ENCODE assay signal across 8 cellular contexts in the genomic region with DNA sequence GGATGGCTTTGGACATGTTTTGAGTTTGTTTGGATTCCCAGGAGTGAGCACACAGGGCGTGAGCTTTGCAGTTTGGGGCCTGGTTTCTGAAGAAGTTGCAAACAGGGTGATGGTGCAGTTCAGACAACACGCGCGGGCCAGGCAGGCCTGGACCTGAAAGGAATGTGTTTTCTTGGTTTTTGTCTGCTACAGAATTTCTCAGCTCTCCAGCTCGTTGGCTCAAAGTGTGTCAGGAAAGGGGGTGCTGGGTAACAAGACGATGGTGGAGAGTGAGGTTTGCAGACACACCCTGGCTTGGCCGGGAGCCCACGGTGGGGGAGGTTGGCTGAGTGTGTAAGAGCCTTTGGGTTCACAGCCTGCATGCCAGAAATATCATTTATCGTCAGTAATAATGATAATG.
A peak's percentile ranks its signal among the peaks of the same experiment; 100 is the strongest.
DNase-seq lines count a peak whose midpoint lies in the region; ATAC-seq, FAIRE-seq and TF ChIP-seq lines count a peak whose summit lies in the region.

No MANE protein-coding gene starts in this region.

- H3K4me3 ChIP-seq in foreskin fibroblast (ENCODE audit: low read depth in 1 of 2, low read length in 2 of 2): no peak overlapping the region

- no peaks in the 10 kb centered on the region for H3K9me3 Mint-ChIP-seq in activated T-cell treated with anti-CD3 and anti-CD28 coated beads, Interleukin-2, amount 50 U/mL, for 24 hours
- no peaks in the 10 kb centered on the region for H3K9me3 Mint-ChIP-seq in activated T-cell treated with anti-CD3 and anti-CD28 coated beads, Interleukin-2, amount 50 U/mL, for 4 hours
- no peaks in the 10 kb centered on the region for H3K9me3 Mint-ChIP-seq in central memory CD8-positive, alpha-beta T cell

- FAIRE-seq in urothelium cell line (lab: Jason Lieb, UNC): no peak

- H3K36me3 Mint-ChIP-seq in activated T-cell treated with anti-CD3 and anti-CD28 coated beads, Interleukin-2, amount 50 U/mL, for 24 hours (ENCODE audit: low read depth): peaks cover 10% of the 10 kb centered on the region
- peaks cover 6% of the 10 kb centered on the region for H3K36me3 Mint-ChIP-seq in activated T-cell treated with anti-CD3 and anti-CD28 coated beads, Interleukin-2, amount 50 U/mL, for 4 hours (ENCODE audit: insufficient read depth)
- peaks cover 31% of the 10 kb centered on the region for H3K36me3 Mint-ChIP-seq in central memory CD8-positive, alpha-beta T cell (ENCODE audit: insufficient read depth)

- H3K27ac Mint-ChIP-seq in activated T-cell treated with anti-CD3 and anti-CD28 coated beads, Interleukin-2, amount 50 U/mL, for 24 hours: peak overlapping the region; percentile 76
- H3K27ac Mint-ChIP-seq in central memory CD8-positive, alpha-beta T cell (ENCODE audit: low read depth): peak overlapping the region; percentile 96

- H3K27me3 Mint-ChIP-seq in activated T-cell treated with anti-CD3 and anti-CD28 coated beads, Interleukin-2, amount 50 U/mL, for 24 hours: no peaks in the 10 kb centered on the region
- H3K27me3 Mint-ChIP-seq in activated T-cell treated with anti-CD3 and anti-CD28 coated beads, Interleukin-2, amount 50 U/mL, for 4 hours (ENCODE audit: low read depth): no peaks in the 10 kb centered on the region
- H3K27me3 Mint-ChIP-seq in central memory CD8-positive, alpha-beta T cell: no peaks in the 10 kb centered on the region

- no peak for TF ChIP-seq CTCF in foreskin fibroblast (IDR thresholded peaks at IDR 0.05; ENCODE audit: low read depth, low read length)

- H3K4me1 Mint-ChIP-seq in activated T-cell treated with anti-CD3 and anti-CD28 coated beads, Interleukin-2, amount 50 U/mL, for 24 hours (ENCODE audit: low read depth): peaks cover 59% of the 10 kb centered on the region
- peaks cover 55% of the 10 kb centered on the region for H3K4me1 Mint-ChIP-seq in activated T-cell treated with anti-CD3 and anti-CD28 coated beads, Interleukin-2, amount 50 U/mL, for 4 hours (ENCODE audit: low read depth)
- H3K4me1 Mint-ChIP-seq in central memory CD8-positive, alpha-beta T cell: peaks cover 74% of the 10 kb centered on the region

- no peak for ATAC-seq in activated T-cell treated with anti-CD3 and anti-CD28 coated beads, Interleukin-2, amount 50 U/mL, for 4 hours
- ATAC-seq in central memory CD8-positive, alpha-beta T cell (replicated peaks; ENCODE audit: extremely low read depth, poor library complexity, severe bottlenecking): no peak

- DNase-seq in activated T-cell treated with anti-CD3 and anti-CD28 coated beads, Interleukin-2, amount 50 U/mL, for 24 hours: no peak
- no peak for DNase-seq in activated T-cell treated with anti-CD3 and anti-CD28 coated beads, Interleukin-2, amount 50 U/mL, for 4 hours
- DNase-seq in central memory CD8-positive, alpha-beta T cell (ENCODE audit: low spot score in 2 of 2): peak in 1 of 2 donors; percentile 44
- DNase-seq in mucosa of gallbladder (ENCODE audit: low spot score): peak; percentile 53
- DNase-seq in urothelium cell line (ENCODE audit: low spot score): peak; percentile 79
- no peak for DNase-seq in foreskin fibroblast
- no peak for DNase-seq in NCI-H1417 treated with DMSO at 0.1 percent for 48 hours (lab: John Stamatoyannopoulos, UW)
- no peak for DNase-seq in NCI-H1694 treated with DMSO at 0.1 percent for 48 hours (lab: John Stamatoyannopoulos, UW)

- no peak overlapping the region for H3K4me3 Mint-ChIP-seq in activated T-cell treated with anti-CD3 and anti-CD28 coated beads, Interleukin-2, amount 50 U/mL, for 24 hours
- H3K4me3 Mint-ChIP-seq in activated T-cell treated with anti-CD3 and anti-CD28 coated beads, Interleukin-2, amount 50 U/mL, for 4 hours: no peak overlapping the region
- peak overlapping the region; percentile 60 for H3K4me3 Mint-ChIP-seq in central memory CD8-positive, alpha-beta T cell

Comparison
In these comparisons a context has a peak if more than half of its experiments do, and no peak if none do; other contexts are left out.
1. DNase-seq: peak in mucosa of gallbladder (single experiment) and urothelium cell line (single experiment); none in activated T-cell treated with anti-CD3 and anti-CD28 coated beads, Interleukin-2, amount 50 U/mL, for 24 hours (single experiment), activated T-cell treated with anti-CD3 and anti-CD28 coated beads, Interleukin-2, amount 50 U/mL, for 4 hours (single experiment), foreskin fibroblast (0 of 2), NCI-H1417 treated with DMSO at 0.1 percent for 48 hours (single experiment) and NCI-H1694 treated with DMSO at 0.1 percent for 48 hours (single experiment).